ENCODE assay signal across 1 cellular context in the genomic region with DNA sequence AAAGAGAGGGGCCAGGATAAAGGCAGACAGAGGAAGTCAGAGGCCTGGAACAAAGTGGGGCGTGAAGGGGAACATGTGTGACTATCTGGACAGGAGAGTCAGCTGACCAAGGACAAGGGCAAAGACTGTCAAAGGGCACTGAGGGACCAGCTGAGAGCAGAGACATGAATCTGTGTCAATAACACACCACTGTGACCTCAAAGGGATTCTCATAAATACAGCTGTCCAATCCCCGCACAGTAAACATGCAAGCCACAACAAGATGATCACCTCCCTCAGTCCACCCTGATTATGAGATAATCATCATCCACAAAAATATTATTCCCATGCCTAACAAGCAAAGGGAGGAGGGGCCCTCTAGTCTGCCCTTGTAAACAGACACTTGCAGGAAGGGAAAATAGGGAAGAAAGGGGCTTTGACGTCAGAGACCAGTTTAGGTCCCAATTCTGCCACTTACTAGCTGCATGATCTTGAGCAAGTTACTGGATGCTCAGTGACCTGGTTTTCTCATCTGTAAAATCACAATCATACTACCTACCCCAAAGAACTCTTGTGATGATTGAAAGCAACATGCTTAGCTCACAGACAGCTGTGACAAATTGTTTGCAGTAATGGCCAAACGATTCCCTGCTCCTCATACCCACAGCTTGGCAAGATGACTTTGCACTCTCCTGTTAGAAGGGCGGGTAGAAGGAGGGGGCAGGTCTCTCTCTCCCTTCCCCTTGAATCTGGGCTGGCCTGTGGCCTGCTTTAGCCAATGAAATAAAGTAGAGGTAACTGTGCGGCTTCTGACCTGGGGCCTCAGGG.
TF ChIP-seq lines count a peak whose summit lies in the region.

No MANE protein-coding gene starts in this region.

TF ChIP-seq in H1, 55 proteins besides CTCF, POLR2A, EP300 and RAD21:
- TF ChIP-seq BACH1 (IDR thresholded peaks at IDR 0.05; ENCODE audit: low read length) (peak; percentile 26; the same call in 1 of the 2 replicates), GABPA (IDR thresholded peaks at IDR 0.05; ENCODE audit: borderline replicate concordance, insufficient read depth, low read length) (no peak)
TF ChIP-seq in H1: peak in this region for 1.
